In genomic region chr7:29336851-29337627, GRCh38 we compare ENCODE assay signal across 11 cellular contexts.
DNase-seq lines count a peak whose midpoint lies in the region; ATAC-seq lines count a peak whose summit lies in the region.
"Had no signal": no experiment of that assay in that cellular context is flagged by ENCODE, and none has a peak within 500 bp of the region (broad histone marks: within the 10 kb centered on the region; RNA-seq: fewer than 3 reads in every experiment).

No MANE protein-coding gene starts in this region.

- H3K9me3 Mint-ChIP-seq in activated T-cell treated with anti-CD3 and anti-CD28 coated beads, Interleukin-2, amount 50 U/mL, for 72 hours = no peaks in the 10 kb centered on the region
- H3K9me3 Mint-ChIP-seq in immature natural killer cell = no peaks in the 10 kb centered on the region

- H3K36me3 ChIP-seq in mesendoderm (ENCODE audit: control insufficient read depth, insufficient read depth, low read length) (no peaks in the 10 kb centered on the region), MG63 (no peaks in the 10 kb centered on the region)

- no peak overlapping the region for H3K56ac ChIP-seq in mesendoderm (ENCODE audit: low read length)

- H3K4me1 ChIP-seq in mesendoderm (ENCODE audit: control insufficient read depth, low read depth, low read length) = peaks cover 3% of the 10 kb centered on the region

- H3K36me3 Mint-ChIP-seq in activated T-cell treated with anti-CD3 and anti-CD28 coated beads, Interleukin-2, amount 50 U/mL, for 72 hours (ENCODE audit: insufficient read depth in 2 of 2) = no peaks in the 10 kb centered on the region
- H3K36me3 Mint-ChIP-seq in immature natural killer cell = peaks cover 0 to 7% (median 3%) of the 10 kb centered on the region in 3 donors

- H3K27me3 ChIP-seq in mesendoderm (ENCODE audit: insufficient read depth, low read length, poor library complexity) (no peaks in the 10 kb centered on the region), MG63 (no peaks in the 10 kb centered on the region)

- peak overlapping the region; percentile 4 to 33 for H3K4me3 Mint-ChIP-seq in activated T-cell treated with anti-CD3 and anti-CD28 coated beads, Interleukin-2, amount 50 U/mL, for 72 hours
- H3K4me3 Mint-ChIP-seq in immature natural killer cell = peak overlapping the region; percentile 64 to 81 (median 73)

- peaks cover 21% of the 10 kb centered on the region for H3K4me1 Mint-ChIP-seq in activated T-cell treated with anti-CD3 and anti-CD28 coated beads, Interleukin-2, amount 50 U/mL, for 72 hours (ENCODE audit: low read depth)
- peaks cover 46 to 51% of the 10 kb centered on the region in 2 donors for H3K4me1 Mint-ChIP-seq in immature natural killer cell

- peak; percentile 39 to 68 for ATAC-seq in activated T-cell treated with anti-CD3 and anti-CD28 coated beads, Interleukin-2, amount 50 U/mL, for 72 hours (replicated peaks in 1 of 2)
- no peak for ATAC-seq in GM21447 (IDR thresholded peaks at IDR 0.05; ENCODE audit: unreplicated experiment)
- ATAC-seq: K562 had no signal

- H3K27me3 Mint-ChIP-seq in activated T-cell treated with anti-CD3 and anti-CD28 coated beads, Interleukin-2, amount 50 U/mL, for 72 hours (ENCODE audit: low read depth) = peaks cover 7% of the 10 kb centered on the region
- peaks cover 0 to 8% (median 1%) of the 10 kb centered on the region in 3 donors for H3K27me3 Mint-ChIP-seq in immature natural killer cell (ENCODE audit: low read depth in 3 of 3)

- H2AK5ac ChIP-seq in mesendoderm (ENCODE audit: low read length) = no peak overlapping the region

- peak overlapping the region; percentile 70 for H3K27ac ChIP-seq in temporal lobe (ENCODE audit: low read depth, low read length)
- no peak overlapping the region for H3K27ac ChIP-seq in mesendoderm (ENCODE audit: low read depth, low read length)
- H3K27ac ChIP-seq: RWPE1 had no signal

- H3K79me2 ChIP-seq in mesendoderm (ENCODE audit: control insufficient read depth, insufficient read depth, low read length) = no peaks in the 10 kb centered on the region

- no CpG with 5 or more reads among the region's 9 CpGs for WGBS in mesendoderm (ENCODE audit: extremely low coverage, insufficient coverage, low lambda C conversion rate)

- H3K4ac ChIP-seq in mesendoderm (ENCODE audit: low read depth, low read length) = no peak overlapping the region

- no peak overlapping the region for H3K4me2 ChIP-seq in mesendoderm (ENCODE audit: low read length)

- no peak overlapping the region for H2BK120ac ChIP-seq in mesendoderm (ENCODE audit: low read depth, low read length)

- H3K18ac ChIP-seq in mesendoderm (ENCODE audit: low read length) = no peak overlapping the region

- H4K5ac ChIP-seq in mesendoderm (ENCODE audit: low read length) = no peak overlapping the region

- H3K27ac Mint-ChIP-seq in activated T-cell treated with anti-CD3 and anti-CD28 coated beads, Interleukin-2, amount 50 U/mL, for 72 hours = no peak overlapping the region
- H3K27ac Mint-ChIP-seq in immature natural killer cell = peak overlapping the region; percentile 58 to 92 (median 87)

- no peak overlapping the region for H3K4me3 ChIP-seq in mesendoderm (ENCODE audit: low read length)
- H3K4me3 ChIP-seq in MG63 = no peak overlapping the region
- H3K4me3 ChIP-seq: K562 had no signal

- no peak overlapping the region for H4K8ac ChIP-seq in mesendoderm (ENCODE audit: low read depth, low read length)

- H3K9me3 ChIP-seq in MG63 = no peaks in the 10 kb centered on the region

- H3K23ac ChIP-seq in mesendoderm (ENCODE audit: low read length) = no peak overlapping the region

- no peak overlapping the region for H2BK15ac ChIP-seq in mesendoderm (replicated peaks; ENCODE audit: low read depth)

- H3K79me1 ChIP-seq in mesendoderm (ENCODE audit: low read length) = no peaks in the 10 kb centered on the region

- H2BK5ac ChIP-seq in mesendoderm (ENCODE audit: low read length) = no peak overlapping the region

- no peak overlapping the region for H3K9ac ChIP-seq in mesendoderm (ENCODE audit: low read length)

- no peak for DNase-seq in activated T-cell treated with anti-CD3 and anti-CD28 coated beads, Interleukin-2, amount 50 U/mL, for 72 hours
- DNase-seq in activated T-cell treated with anti-CD3 and anti-CD28 coated beads, Interleukin-2, amount 50 U/mL, for 48 hours = no peak
- DNase-seq in NCI-H748 treated with DMSO at 0.1 percent for 48 hours (lab: John Stamatoyannopoulos, UW) = peak; percentile 97
- DNase-seq in immature natural killer cell = no peak
- DNase-seq in mesendoderm = no peak
- DNase-seq in MG63 = no peak
- DNase-seq: dermis blood vessel endothelial cell had no signal
